In the genomic region with DNA sequence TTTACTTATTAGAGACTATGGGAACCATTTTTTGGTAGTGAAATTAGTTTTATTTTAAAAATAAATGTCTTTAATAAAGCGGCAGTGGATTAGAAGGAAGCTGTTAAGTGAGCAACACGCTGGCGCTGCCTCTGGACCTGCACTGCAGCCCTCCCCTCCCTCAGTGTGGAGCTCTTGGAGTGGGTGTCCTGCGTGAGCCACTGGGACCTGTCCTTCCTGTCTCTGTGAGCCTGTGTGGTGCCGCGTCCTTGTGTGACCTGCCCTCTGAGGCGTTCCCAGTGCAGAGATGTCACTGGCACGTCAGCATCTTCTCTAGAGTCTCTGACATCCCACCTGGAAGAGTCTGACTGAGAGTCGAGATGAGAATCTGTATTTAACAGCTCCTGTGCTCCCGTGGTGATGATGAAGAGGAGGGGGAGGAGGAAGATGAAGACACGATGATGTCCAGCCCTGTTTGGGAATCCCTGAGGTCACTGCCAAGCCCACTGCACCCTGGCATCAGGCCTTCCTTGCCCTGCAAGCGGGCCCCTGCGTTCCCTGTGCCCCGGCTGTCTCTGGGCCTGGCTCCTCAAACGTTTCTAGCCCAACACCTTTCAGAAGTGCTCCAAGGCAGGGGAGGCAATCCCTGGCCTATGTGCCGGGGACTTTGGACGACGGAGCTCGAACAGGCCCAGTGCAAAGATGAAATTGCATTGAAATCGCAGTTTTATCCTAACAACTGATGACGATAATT, we compare ENCODE assay signal across 15 cellular contexts.
"Had no signal": no experiment of that assay in that cellular context is flagged by ENCODE, and none has a peak within 500 bp of the region (broad histone marks: within the 10 kb centered on the region; RNA-seq: fewer than 3 reads in every experiment).

No MANE protein-coding gene starts in this region.

- H3K4me3 Mint-ChIP-seq: stimulated activated effector memory CD8-positive, alpha-beta T cell treated with anti-CD3 and anti-CD28 coated beads, Interleukin-12 subunit alpha, Interleukin-12 subunit beta, amount 100 ng/mL, for 72 hours; T-helper 1 cell treated with Interleukin-12 subunit alpha and Interleukin-12 subunit beta and Interleukin-4 antibody, amounts not matched to agents 30 μg/mL and 1 μg/mL, for 36 hours had no signal

- ATAC-seq: foreskin keratinocyte; heart left ventricle; stimulated activated effector memory CD8-positive, alpha-beta T cell treated with anti-CD3 and anti-CD28 coated beads, Interleukin-12 subunit alpha, Interleukin-12 subunit beta, amount 100 ng/mL, for 72 hours had no signal

- H3K9me3 ChIP-seq: esophagus muscularis mucosa, heart left ventricle, SK-N-SH, tibial nerve had no signal

- H3K4me1 ChIP-seq: heart left ventricle, parathyroid adenoma had no signal

- H3K27ac Mint-ChIP-seq: stimulated activated effector memory CD8-positive, alpha-beta T cell treated with anti-CD3 and anti-CD28 coated beads, Interleukin-12 subunit alpha, Interleukin-12 subunit beta, amount 100 ng/mL, for 72 hours; T-helper 1 cell treated with Interleukin-12 subunit alpha and Interleukin-12 subunit beta and Interleukin-4 antibody, amounts not matched to agents 30 μg/mL and 1 μg/mL, for 36 hours had no signal

- H3K4me3 ChIP-seq: dorsolateral prefrontal cortex, esophagus muscularis mucosa, heart left ventricle, smooth muscle cell, tibial nerve had no signal

- H3K27ac ChIP-seq: esophagus muscularis mucosa, foreskin keratinocyte, heart left ventricle, parathyroid adenoma had no signal

- DNase-seq: activated CD4-positive, alpha-beta T cell treated with anti-CD3 and anti-CD28 coated beads, Interleukin-2, amount 50 U/mL, for 1 hour; activated CD4-positive, CD25-positive, alpha-beta regulatory T cell; activated naive CD4-positive, alpha-beta T cell treated with anti-CD3 and anti-CD28 coated beads, Interleukin-2, amount 50 U/mL, for 16 hours; activated T-cell treated with anti-CD3 and anti-CD28 coated beads for 4 hours; foreskin keratinocyte; retina had no signal

- H3K9me3 Mint-ChIP-seq: stimulated activated effector memory CD8-positive, alpha-beta T cell treated with anti-CD3 and anti-CD28 coated beads, Interleukin-12 subunit alpha, Interleukin-12 subunit beta, amount 100 ng/mL, for 72 hours; T-helper 1 cell treated with Interleukin-12 subunit alpha and Interleukin-12 subunit beta and Interleukin-4 antibody, amounts not matched to agents 30 μg/mL and 1 μg/mL, for 36 hours had no signal

- H3K27me3 ChIP-seq: dorsolateral prefrontal cortex, esophagus muscularis mucosa, foreskin keratinocyte, heart left ventricle, tibial nerve had no signal
